Comparison of ENCODE assay signal across 1 cellular context in the genomic region with DNA sequence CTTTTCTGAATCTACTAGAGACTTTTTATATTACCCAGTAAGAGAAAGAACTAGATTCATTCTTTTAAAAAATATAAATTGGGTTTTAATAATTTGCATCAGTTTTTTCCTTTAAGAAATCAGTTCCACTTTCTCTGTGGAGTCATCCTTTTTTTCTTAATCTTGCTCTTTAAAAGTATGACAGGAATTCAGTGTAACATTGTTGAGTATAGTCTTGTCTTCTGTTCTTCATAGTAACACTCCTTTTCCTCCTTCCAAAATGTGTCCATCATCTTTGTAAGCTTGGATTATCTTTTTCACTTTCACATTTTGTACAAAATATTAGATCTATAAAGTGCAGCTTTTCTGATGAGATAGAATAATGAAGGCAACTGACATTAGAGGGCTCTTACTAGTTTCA.
TF ChIP-seq lines count a peak whose summit lies in the region.

No MANE protein-coding gene starts in this region.

TF ChIP-seq in IMR-90, 13 proteins besides CTCF, POLR2A, EP300 and RAD21:
- TF ChIP-seq RCOR1 (IDR thresholded peaks at IDR 0.05; ENCODE audit: insufficient replicate concordance, low read length) = no peak
- TF ChIP-seq CEBPB (IDR thresholded peaks at IDR 0.05; ENCODE audit: low read depth, low read length) = no peak
- TF ChIP-seq CHD1 (IDR thresholded peaks at IDR 0.05; ENCODE audit: low read depth, low read length) = no peak
